ENCODE assay signal across 8 cellular contexts in the genomic region with DNA sequence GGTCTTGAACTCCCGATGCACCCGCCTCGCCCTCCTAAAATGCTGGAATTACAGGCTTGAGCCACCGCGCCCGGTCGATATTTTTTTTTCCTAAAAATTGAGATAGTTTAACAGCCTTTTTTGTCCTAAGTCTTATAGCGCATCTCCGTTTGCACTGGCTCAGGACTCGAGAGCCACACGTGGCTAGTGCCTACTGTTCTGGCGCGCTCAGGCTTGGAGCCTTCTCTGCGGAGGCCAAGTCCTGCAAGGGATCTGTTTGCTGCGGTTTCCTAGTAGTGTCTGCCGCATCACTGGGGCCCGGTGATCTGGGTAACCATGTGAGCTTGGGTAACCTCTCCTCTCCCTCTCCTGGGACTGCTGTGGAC. TPM values are rescaled to one million over a fixed set of nuclear protein-coding genes. Genes with fewer than 3 reads are reported as not detected.
A peak's percentile ranks its signal among the peaks of the same experiment; 100 is the strongest.
DNase-seq lines count a peak whose midpoint lies in the region; ATAC-seq and TF ChIP-seq lines count a peak whose summit lies in the region.

No MANE protein-coding gene starts in this region.

- H3K27me3 Mint-ChIP-seq in T-helper 1 cell treated with Interleukin-12 subunit alpha and Interleukin-12 subunit beta and Interleukin-4 antibody, amounts not matched to agents 30 μg/mL and 1 μg/mL, for 36 hours (ENCODE audit: low read depth) = no peaks in the 10 kb centered on the region

- peak; percentile 89 for DNase-seq in DMS 273 (lab: John Stamatoyannopoulos, UW; ENCODE audit: unreplicated experiment)
- DNase-seq in DMS 273 treated with DMSO at 0.1 percent for 48 hours (lab: John Stamatoyannopoulos, UW) = no peak
- DNase-seq in fibroblast of villous mesenchyme (ENCODE audit: low read depth) = no peak
- no peak for DNase-seq in cortex of kidney (lab: John Stamatoyannopoulos, UW)
- no peak for DNase-seq in HCEC 1CT

- ATAC-seq in HG03521 (IDR thresholded peaks at IDR 0.05; ENCODE audit: unreplicated experiment) = no peak

- H3K4me1 ChIP-seq in rectal smooth muscle tissue (ENCODE audit: control insufficient read depth, insufficient read depth, low read length) = peaks cover 9% of the 10 kb centered on the region

- H3K36me3 ChIP-seq in rectal smooth muscle tissue (ENCODE audit: control insufficient read depth, insufficient read depth, low read length) = peaks cover 10% of the 10 kb centered on the region

- H3K4me3 Mint-ChIP-seq in T-helper 1 cell treated with Interleukin-12 subunit alpha and Interleukin-12 subunit beta and Interleukin-4 antibody, amounts not matched to agents 30 μg/mL and 1 μg/mL, for 36 hours = peak overlapping the region; percentile 98

- no peaks in the 10 kb centered on the region for H3K27me3 ChIP-seq in rectal smooth muscle tissue (ENCODE audit: control insufficient read depth, insufficient read depth, low read length)

- no peaks in the 10 kb centered on the region for H3K9me3 Mint-ChIP-seq in T-helper 1 cell treated with Interleukin-12 subunit alpha and Interleukin-12 subunit beta and Interleukin-4 antibody, amounts not matched to agents 30 μg/mL and 1 μg/mL, for 36 hours

- H3K4me1 Mint-ChIP-seq in T-helper 1 cell treated with Interleukin-12 subunit alpha and Interleukin-12 subunit beta and Interleukin-4 antibody, amounts not matched to agents 30 μg/mL and 1 μg/mL, for 36 hours (ENCODE audit: low read depth) = peaks cover 40% of the 10 kb centered on the region

- peaks cover 21% of the 10 kb centered on the region for H3K36me3 Mint-ChIP-seq in T-helper 1 cell treated with Interleukin-12 subunit alpha and Interleukin-12 subunit beta and Interleukin-4 antibody, amounts not matched to agents 30 μg/mL and 1 μg/mL, for 36 hours (ENCODE audit: low read depth)

- peak overlapping the region; percentile 74 for H3K4me3 ChIP-seq in fibroblast of villous mesenchyme (ENCODE audit: low read depth, low read length)
- peak overlapping the region; percentile 84 for H3K4me3 ChIP-seq in rectal smooth muscle tissue (ENCODE audit: low read length)

- peak overlapping the region; percentile 92 for H3K27ac ChIP-seq in rectal smooth muscle tissue (ENCODE audit: low read depth, low read length)

- H3K9ac ChIP-seq in rectal smooth muscle tissue (ENCODE audit: low read length) = no peak overlapping the region

- TF ChIP-seq CTCF in fibroblast of villous mesenchyme (IDR thresholded peaks at IDR 0.05; ENCODE audit: insufficient read depth, low read depth, low read length) = no peak

- peak overlapping the region; percentile 85 for H3K27ac Mint-ChIP-seq in T-helper 1 cell treated with Interleukin-12 subunit alpha and Interleukin-12 subunit beta and Interleukin-4 antibody, amounts not matched to agents 30 μg/mL and 1 μg/mL, for 36 hours

RNA-seq across cellular contexts. Expression of a gene that starts 0.8 kb away (rescaled TPM):
- 52.5 and 66.1 TPM in 2 replicates for total RNA-seq in fibroblast of villous mesenchyme

RNA-seq across cellular contexts. Expression of a gene that starts 39.9 kb away (rescaled TPM):
- total RNA-seq in fibroblast of villous mesenchyme = 32.0 and 34.8 TPM in 2 replicates

RNA-seq across cellular contexts. Expression of a gene that starts 44.9 kb away (rescaled TPM):
- total RNA-seq in fibroblast of villous mesenchyme = 309 and 324 TPM in 2 replicates

RNA-seq across cellular contexts. Expression of a gene that starts 53.2 kb away (rescaled TPM):
- 57.9 and 69.9 TPM in 2 replicates for total RNA-seq in fibroblast of villous mesenchyme
